Comparison of ENCODE assay signal across 17 cellular contexts in genomic region chr7:12670071-12670729, GRCh38. TPM values are rescaled to one million over a fixed set of nuclear protein-coding genes. Genes with fewer than 3 reads are reported as not detected.
A peak's percentile ranks its signal among the peaks of the same experiment; 100 is the strongest.
DNase-seq lines count a peak whose midpoint lies in the region; ATAC-seq and TF ChIP-seq lines count a peak whose summit lies in the region.
"Had no signal": no experiment of that assay in that cellular context is flagged by ENCODE, and none has a peak within 500 bp of the region (broad histone marks: within the 10 kb centered on the region; RNA-seq: fewer than 3 reads in every experiment).

No MANE protein-coding gene starts in this region.

- H3K27ac Mint-ChIP-seq in T-helper 17 cell = no peak overlapping the region
- H3K27ac Mint-ChIP-seq: CD8-positive, alpha-beta memory T cell; H9 had no signal

- no peak for TF ChIP-seq CTCF in fibroblast of the aortic adventitia (IDR thresholded peaks at IDR 0.05; ENCODE audit: insufficient read depth, low read length)
- no peak for TF ChIP-seq CTCF in retinal pigment epithelial cell (conservative IDR thresholded peaks at IDR 0.05; ENCODE audit: low read depth, low read length)
- no peak for TF ChIP-seq CTCF in OCI-LY7 (conservative IDR thresholded peaks at IDR 0.05; ENCODE audit: low read length)

- no peak overlapping the region for H2AFZ ChIP-seq in OCI-LY7 (ENCODE audit: low read length)

- H3K4me3 Mint-ChIP-seq in T-helper 17 cell = no peak overlapping the region
- H3K4me3 Mint-ChIP-seq: CD8-positive, alpha-beta memory T cell; H9 had no signal

- CTCF ChIA-PET in OCI-LY7 (lab: Charles Lee; ENCODE audit: unreplicated experiment) = no interaction called here

- H3K27me3 ChIP-seq in SJCRH30 = no peaks in the 10 kb centered on the region

- POLR2A ChIA-PET in OCI-LY7 (lab: Charles Lee) = no interaction called here

- H3K27ac ChIP-seq in SJCRH30 (no peak overlapping the region), OCI-LY7 (ENCODE audit: low read depth, low read length, poor library complexity, severe bottlenecking) (no peak overlapping the region)

- peaks cover 4% of the 10 kb centered on the region for H3K27me3 Mint-ChIP-seq in T-helper 17 cell

- no peak overlapping the region for H3K4me2 ChIP-seq in OCI-LY7 (ENCODE audit: low read length)

- no TSS peak for BruUV-seq in OCI-LY7 (replicated peaks; lab: Mats Ljungman, UMichigan)

- peaks cover 2% of the 10 kb centered on the region for H3K36me3 Mint-ChIP-seq in T-helper 17 cell (ENCODE audit: low read depth)
- H3K36me3 Mint-ChIP-seq: CD8-positive, alpha-beta memory T cell had no signal

- H3K4me3 ChIP-seq in SJCRH30 (no peak overlapping the region), fibroblast of the aortic adventitia (ENCODE audit: low read depth, low read length) (no peak overlapping the region), retinal pigment epithelial cell (ENCODE audit: low read length) (no peak overlapping the region), OCI-LY7 (ENCODE audit: low read depth, low read length, poor library complexity, severe bottlenecking) (no peak overlapping the region)
- H3K4me3 ChIP-seq: skin epidermis had no signal

- no peaks in the 10 kb centered on the region for H3K79me2 ChIP-seq in OCI-LY7 (ENCODE audit: insufficient read depth, low read depth, low read length)

- intact Hi-C loops in OCI-LY7 (cut with micrococcal nuclease; ENCODE audit: unreplicated experiment) = no loop called here

- H3K9me3 ChIP-seq in SJCRH30 (replicated peaks) (peaks cover 9% of the 10 kb centered on the region; the same call in 1 of the 2 replicates), T-helper 17 cell (ENCODE audit: control insufficient read depth, low read length, poor library complexity, severe bottlenecking) (no peaks in the 10 kb centered on the region), OCI-LY7 (ENCODE audit: low read length) (no peaks in the 10 kb centered on the region)

- peaks cover 12% of the 10 kb centered on the region for H3K4me1 Mint-ChIP-seq in T-helper 17 cell
- H3K4me1 Mint-ChIP-seq: H9 had no signal

- H3K4me1 ChIP-seq in SJCRH30 (peaks cover 8% of the 10 kb centered on the region; the same call in 1 of the 2 replicates), OCI-LY7 (ENCODE audit: insufficient read depth, low read length, poor library complexity, severe bottlenecking) (no peaks in the 10 kb centered on the region)

- H4K20me1 ChIP-seq in OCI-LY7 (ENCODE audit: insufficient read depth, low read length) = no peaks in the 10 kb centered on the region

- no peaks in the 10 kb centered on the region for H3K9me2 ChIP-seq in OCI-LY7 (ENCODE audit: insufficient read depth, low read length)

- H3K36me3 ChIP-seq in SJCRH30 (no peaks in the 10 kb centered on the region), OCI-LY7 (ENCODE audit: insufficient read depth, low read length) (no peaks in the 10 kb centered on the region)

- ATAC-seq in T-helper 17 cell (no peak), HG02852 (IDR thresholded peaks at IDR 0.05; ENCODE audit: unreplicated experiment) (no peak)

- DNase-seq in GM03348 (ENCODE audit: low spot score) (peak; percentile 27), SJCRH30 (peak; percentile 28 to 44), fibroblast of the aortic adventitia (ENCODE audit: low read depth) (peak; percentile 83), retinal pigment epithelial cell (ENCODE audit: low read depth) (peak; percentile 43), T-helper 17 cell (no peak), T1000 (lab: John Stamatoyannopoulos, UW) (no peak), OCI-LY7 (ENCODE audit: low spot score) (no peak)
- DNase-seq: activated CD4-positive, alpha-beta T cell treated with anti-CD3 and anti-CD28 coated beads for 1 hour; activated T-cell treated with anti-CD3 and anti-CD28 coated beads, Interleukin-2, amount 50 U/mL, for 1 hour; amniotic stem cell; CD8-positive, alpha-beta memory T cell; H9; islet precursor cell; Karpas-422; NCI-H187 treated with DMSO at 0.1 percent for 48 hours had no signal

RNA-seq across cellular contexts. Expression of gene ARL4A, which starts 17.2 kb away (rescaled TPM):
- 0.81 and 1.5 TPM in 2 replicates for total RNA-seq in SJCRH30 (2014; rRNA removed; shearing (Covaris generic))
- total RNA-seq in fibroblast of the aortic adventitia (ENCODE audit: low replicate concordance) (13.2 and 25.8 TPM in 2 replicates), T-helper 17 cell (100 to 1,000 TPM in 1 of 2 donors, 10 to 100 TPM in 1; 92.1 to 122 TPM), OCI-LY7 (2022) (10.1 and 13.1 TPM in 2 replicates)
- total RNA-seq in OCI-LY7 (2014; rRNA removed; shearing (Covaris generic)) = 5.5 and 7.4 TPM in 2 replicates

Comparison
In these comparisons a context has a peak if more than half of its experiments do, and no peak if none do; other contexts are left out.
1. DNase-seq: peak in GM03348 (single experiment), SJCRH30 (2 of 2), fibroblast of the aortic adventitia (single experiment) and retinal pigment epithelial cell (single experiment); none in T-helper 17 cell (0 of 3), T1000 (single experiment) and OCI-LY7 (single experiment).